In genomic region chr1:247331526-247332214, GRCh38 we compare ENCODE assay signal across 1 cellular context.
TF ChIP-seq lines count a peak whose summit lies in the region.

Gene ZNF496 (minus strand): TSS chr1:247331867. CDS start chr1:247329578, 2,289 bp downstream.

TF ChIP-seq in K562, 482 proteins besides CTCF, POLR2A, EP300 and RAD21 (continued from another document and continues in another):
- TF ChIP-seq, protein P1, sequence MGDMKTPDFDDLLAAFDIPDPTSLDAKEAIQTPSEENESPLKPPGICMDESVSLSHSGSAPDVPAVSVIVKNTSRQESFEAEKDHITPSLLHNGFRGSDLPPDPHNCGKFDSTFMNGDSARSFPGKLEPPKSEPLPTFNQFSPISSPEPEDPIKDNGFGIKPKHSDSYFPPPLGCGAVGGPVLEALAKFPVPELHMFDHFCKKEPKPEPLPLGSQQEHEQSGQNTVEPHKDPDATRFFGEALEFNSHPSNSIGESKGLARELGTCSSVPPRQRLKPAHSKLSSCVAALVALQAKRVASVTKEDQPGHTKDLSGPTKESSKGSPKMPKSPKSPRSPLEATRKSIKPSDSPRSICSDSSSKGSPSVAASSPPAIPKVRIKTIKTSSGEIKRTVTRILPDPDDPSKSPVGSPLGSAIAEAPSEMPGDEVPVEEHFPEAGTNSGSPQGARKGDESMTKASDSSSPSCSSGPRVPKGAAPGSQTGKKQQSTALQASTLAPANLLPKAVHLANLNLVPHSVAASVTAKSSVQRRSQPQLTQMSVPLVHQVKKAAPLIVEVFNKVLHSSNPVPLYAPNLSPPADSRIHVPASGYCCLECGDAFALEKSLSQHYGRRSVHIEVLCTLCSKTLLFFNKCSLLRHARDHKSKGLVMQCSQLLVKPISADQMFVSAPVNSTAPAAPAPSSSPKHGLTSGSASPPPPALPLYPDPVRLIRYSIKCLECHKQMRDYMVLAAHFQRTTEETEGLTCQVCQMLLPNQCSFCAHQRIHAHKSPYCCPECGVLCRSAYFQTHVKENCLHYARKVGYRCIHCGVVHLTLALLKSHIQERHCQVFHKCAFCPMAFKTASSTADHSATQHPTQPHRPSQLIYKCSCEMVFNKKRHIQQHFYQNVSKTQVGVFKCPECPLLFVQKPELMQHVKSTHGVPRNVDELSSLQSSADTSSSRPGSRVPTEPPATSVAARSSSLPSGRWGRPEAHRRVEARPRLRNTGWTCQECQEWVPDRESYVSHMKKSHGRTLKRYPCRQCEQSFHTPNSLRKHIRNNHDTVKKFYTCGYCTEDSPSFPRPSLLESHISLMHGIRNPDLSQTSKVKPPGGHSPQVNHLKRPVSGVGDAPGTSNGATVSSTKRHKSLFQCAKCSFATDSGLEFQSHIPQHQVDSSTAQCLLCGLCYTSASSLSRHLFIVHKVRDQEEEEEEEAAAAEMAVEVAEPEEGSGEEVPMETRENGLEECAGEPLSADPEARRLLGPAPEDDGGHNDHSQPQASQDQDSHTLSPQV (IDR thresholded peaks at IDR 0.05): 0 out of 2 replicates have a peak, but pooled peaks have one; percentile 43
- TF ChIP-seq GATAD2B (IDR thresholded peaks at IDR 0.05; ENCODE audit: borderline replicate concordance) (peak; percentile 75; the same call in 1 of the 2 replicates), CHD2 (IDR thresholded peaks at IDR 0.05; ENCODE audit: low read depth, low read length) (no peak), ZBTB17 (CRISPR knock-in tag; IDR thresholded peaks at IDR 0.05) (0 out of 2 replicates have a peak, but pooled peaks have one; percentile 10), ZFX (CRISPR knock-in tag; IDR thresholded peaks at IDR 0.05) (peak; percentile 88), ZNF143 (CRISPR knock-in tag; IDR thresholded peaks at IDR 0.05) (0 out of 2 replicates have a peak, but pooled peaks have one; percentile 7), TBL1XR1 (IDR thresholded peaks at IDR 0.05; ENCODE audit: low read length in 2 of 2) (peak in 1 of 2 experiments; percentile 43; a peak in 1 of 4 replicates), ELF1 (tag; IDR thresholded peaks at IDR 0.05) (peak; percentile 79), HLTF (IDR thresholded peaks at IDR 0.05) (0 out of 2 replicates have a peak, but pooled peaks have one; percentile 2), PURB (CRISPR knock-in tag; IDR thresholded peaks at IDR 0.05; ENCODE audit: low read depth) (no peak), ZNF766 (CRISPR knock-in tag; conservative IDR thresholded peaks at IDR 0.05) (peak; percentile 57; the same call in 1 of the 2 replicates), ZNF639 (CRISPR knock-in tag; conservative IDR thresholded peaks at IDR 0.05 in 1 of 2, IDR thresholded peaks at IDR 0.05 in 1 of 2) (peak in 1 of 2 experiments; percentile 80; a peak in 2 of 4 replicates), MAZ (CRISPR knock-in tag; conservative IDR thresholded peaks at IDR 0.05 in 1 of 2, IDR thresholded peaks at IDR 0.05 in 1 of 2) (peak; percentile 81 to 83), RUNX1 (IDR thresholded peaks at IDR 0.05; ENCODE audit: low read depth) (0 out of 2 replicates have a peak, but pooled peaks have one; percentile 4), MLLT1 (IDR thresholded peaks at IDR 0.05) (no peak), TAF7 (tag; IDR thresholded peaks at IDR 0.05) (no peak), ZEB2 (IDR thresholded peaks at IDR 0.05) (no peak), POLR2G (IDR thresholded peaks at IDR 0.05; ENCODE audit: low read depth, low read length) (peak; percentile 82), CXXC5 (CRISPR knock-in tag; IDR thresholded peaks at IDR 0.05) (peak; percentile 69), KDM5B (IDR thresholded peaks at IDR 0.05; ENCODE audit: insufficient replicate concordance, low read depth, low read length) (peak; percentile 61), SMC3 (conservative IDR thresholded peaks at IDR 0.05; ENCODE audit: insufficient read depth, low read depth, low read length) (0 out of 2 replicates have a peak, but pooled peaks have one; percentile 2), ETV1 (tag; conservative IDR thresholded peaks at IDR 0.05; ENCODE audit: low read depth) (peak; percentile 5; the same call in 1 of the 2 replicates), MYC (IDR thresholded peaks at IDR 0.05; ENCODE audit: low read depth, low read length) (peak; percentile 32; the same call in 1 of the 2 replicates), MYC (CRISPR knock-in tag; IDR thresholded peaks at IDR 0.05; ENCODE audit: borderline replicate concordance, low read depth) (peak; percentile 4; the same call in 1 of the 2 replicates), ZNF551 (CRISPR knock-in tag; IDR thresholded peaks at IDR 0.05) (no peak), CHD1 (IDR thresholded peaks at IDR 0.05; ENCODE audit: low read length) (peak; percentile 22), HMGN3 (IDR thresholded peaks at IDR 0.05; ENCODE audit: borderline replicate concordance, extremely low read depth, insufficient read length, low read depth, low read length) (peak; percentile 64), TAF1 (IDR thresholded peaks at IDR 0.05; ENCODE audit: control insufficient read depth, extremely low read depth, insufficient read depth, low read length, severe bottlenecking) (peak; percentile 90), ZMIZ1 (IDR thresholded peaks at IDR 0.05; ENCODE audit: low read depth in 2 of 2, low read length in 2 of 2) (no peak), SMARCA5 (IDR thresholded peaks at IDR 0.05) (no peak), SNIP1 (IDR thresholded peaks at IDR 0.05; ENCODE audit: low read depth) (peak; percentile 60; the same call in 1 of the 2 replicates), FOXK1 (CRISPR knock-in tag; IDR thresholded peaks at IDR 0.05; ENCODE audit: borderline replicate concordance) (no peak), CAMTA2 (CRISPR knock-in tag; conservative IDR thresholded peaks at IDR 0.05) (no peak), POLR2H (tag; IDR thresholded peaks at IDR 0.05; ENCODE audit: low read depth) (peak; percentile 72), RBBP5 (IDR thresholded peaks at IDR 0.05; ENCODE audit: borderline replicate concordance, insufficient read depth, low read length, poor library complexity, severe bottlenecking) (peak; percentile 75), FOXP1 (CRISPR knock-in tag; IDR thresholded peaks at IDR 0.05) (peak; percentile 47; the same call in 1 of the 2 replicates), ZNF384 (IDR thresholded peaks at IDR 0.05; ENCODE audit: low read depth, low read length) (no peak), ZNF609 (CRISPR knock-in tag; IDR thresholded peaks at IDR 0.05; ENCODE audit: borderline replicate concordance) (no peak)
- TF ChIP-seq, protein P2, sequence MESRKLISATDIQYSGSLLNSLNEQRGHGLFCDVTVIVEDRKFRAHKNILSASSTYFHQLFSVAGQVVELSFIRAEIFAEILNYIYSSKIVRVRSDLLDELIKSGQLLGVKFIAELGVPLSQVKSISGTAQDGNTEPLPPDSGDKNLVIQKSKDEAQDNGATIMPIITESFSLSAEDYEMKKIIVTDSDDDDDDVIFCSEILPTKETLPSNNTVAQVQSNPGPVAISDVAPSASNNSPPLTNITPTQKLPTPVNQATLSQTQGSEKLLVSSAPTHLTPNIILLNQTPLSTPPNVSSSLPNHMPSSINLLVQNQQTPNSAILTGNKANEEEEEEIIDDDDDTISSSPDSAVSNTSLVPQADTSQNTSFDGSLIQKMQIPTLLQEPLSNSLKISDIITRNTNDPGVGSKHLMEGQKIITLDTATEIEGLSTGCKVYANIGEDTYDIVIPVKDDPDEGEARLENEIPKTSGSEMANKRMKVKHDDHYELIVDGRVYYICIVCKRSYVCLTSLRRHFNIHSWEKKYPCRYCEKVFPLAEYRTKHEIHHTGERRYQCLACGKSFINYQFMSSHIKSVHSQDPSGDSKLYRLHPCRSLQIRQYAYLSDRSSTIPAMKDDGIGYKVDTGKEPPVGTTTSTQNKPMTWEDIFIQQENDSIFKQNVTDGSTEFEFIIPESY (CRISPR knock-in tag; IDR thresholded peaks at IDR 0.05): 0 out of 2 replicates have a peak, but pooled peaks have one; percentile 12
